18 cellular contexts compared by ENCODE assay signal in the genomic region with DNA sequence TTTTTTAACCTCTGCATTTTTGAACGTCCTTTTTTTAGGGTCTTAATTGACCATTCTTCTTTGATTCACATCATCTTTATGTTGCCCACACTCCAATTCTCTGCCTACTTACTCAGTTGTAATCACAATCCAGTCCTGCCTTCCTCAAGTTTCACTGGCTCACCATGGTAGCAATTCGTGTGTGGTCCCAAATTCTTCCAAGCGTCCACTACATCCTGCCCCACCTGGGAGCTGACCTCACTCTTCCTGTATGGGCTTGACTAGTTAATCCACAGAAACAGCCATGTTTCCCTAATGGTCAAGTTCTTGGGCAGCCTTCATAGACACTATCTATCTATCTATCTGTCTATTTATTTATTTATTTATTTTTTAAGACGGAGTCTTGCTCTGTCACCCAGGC. TPM values are rescaled to one million over a fixed set of nuclear protein-coding genes. Genes with fewer than 3 reads are reported as not detected.
"Had no signal": no experiment of that assay in that cellular context is flagged by ENCODE, and none has a peak within 500 bp of the region (broad histone marks: within the 10 kb centered on the region; RNA-seq: fewer than 3 reads in every experiment).

No MANE protein-coding gene starts in this region.

- ATAC-seq: left lobe of liver; natural killer cell; stimulated activated memory B cell treated with anti-CD40 and anti-IgM and Interleukin-4, amounts not matched to agents 10 μg/mL and 1 μg/mL and 100 μg/mL, for 72 hours; T-cell had no signal

- H3K27me3 ChIP-seq: esophagus squamous epithelium, sigmoid colon, upper lobe of left lung had no signal

- H3K4me3 ChIP-seq: esophagus squamous epithelium, lung, sigmoid colon, spleen, thoracic aorta, upper lobe of left lung had no signal

- H3K9me3 ChIP-seq: esophagus squamous epithelium, neutrophil, sigmoid colon, spleen, thoracic aorta, upper lobe of left lung had no signal

- H3K36me3 ChIP-seq: neutrophil, sigmoid colon, thoracic aorta had no signal

- DNase-seq: activated B cell treated with CpG ODN at 0.5 μM for 24 hours; activated CD4-positive, alpha-beta memory T cell treated with anti-CD3 and anti-CD28 coated beads for 36 hours; activated CD4-positive, alpha-beta T cell treated with anti-CD3 and anti-CD28 coated beads for 4 hours; anterior cingulate cortex; cerebellar nuclear complex; effector memory CD4-positive, alpha-beta T cell; esophagus squamous epithelium; natural killer cell; sigmoid colon; spleen; stimulated activated CD4-positive, alpha-beta T cell treated with anti-CD3 and anti-CD28 coated beads, Interleukin-4, amount 100 ng/mL, for 4 hours; T-cell; upper lobe of left lung had no signal

- H3K4me1 ChIP-seq: esophagus squamous epithelium, sigmoid colon, spleen, upper lobe of left lung had no signal

- H3K27ac ChIP-seq: esophagus squamous epithelium, neutrophil, sigmoid colon, spleen, thoracic aorta, upper lobe of left lung had no signal

RNA-seq across cellular contexts. Expression of gene SERPINF2, which starts 39.6 kb away (rescaled TPM):
- total RNA-seq: activated CD4-positive, alpha-beta memory T cell treated with anti-CD3 and anti-CD28 coated beads for 36 hours had no signal
